Comparison of ENCODE assay signal across 25 cellular contexts in genomic region chr10:98456688-98457482, GRCh38. TPM values are rescaled to one million over a fixed set of nuclear protein-coding genes. Genes with fewer than 3 reads are reported as not detected.
DNase-seq lines count a peak whose midpoint lies in the region; FAIRE-seq and TF ChIP-seq lines count a peak whose summit lies in the region.
"Had no signal": no experiment of that assay in that cellular context is flagged by ENCODE, and none has a peak within 500 bp of the region (broad histone marks: within the 10 kb centered on the region; RNA-seq: fewer than 3 reads in every experiment).

No MANE protein-coding gene starts in this region.

- no peak overlapping the region for H3T11ph ChIP-seq in H9 (ENCODE audit: low read length)

- H3K23ac ChIP-seq in H9 (ENCODE audit: insufficient read length, low read depth, low read length) (no peak overlapping the region), H1 (ENCODE audit: insufficient read length) (no peak overlapping the region)

- H3K4me2 ChIP-seq in H9 (ENCODE audit: insufficient read depth, insufficient read length, low read length), result no peak overlapping the region
- H3K4me2 ChIP-seq in H1 (ENCODE audit: insufficient read depth in 1 of 2, low read depth in 2 of 2, low read length in 2 of 2), result no peak overlapping the region; a peak in 1 of 4 replicates
- H3K4me2 ChIP-seq in neural progenitor cell, result peak overlapping the region; percentile 25
- H3K4me2 ChIP-seq: BLaER1 treated with 17β-estradiol and CSF1 and Interleukin-3, amounts not matched to agents 10 nM and 100 nM had no signal

- H3K79me2 ChIP-seq in H9 (ENCODE audit: insufficient read depth, low read length) (no peaks in the 10 kb centered on the region), H1 (ENCODE audit: control insufficient read depth in 1 of 2, insufficient read depth in 2 of 2, low read length in 2 of 2) (no peaks in the 10 kb centered on the region), neural progenitor cell (ENCODE audit: low read depth) (no peaks in the 10 kb centered on the region)

- H3K79me1 ChIP-seq in H9 (ENCODE audit: insufficient read depth, low read depth, low read length, poor library complexity, severe bottlenecking) (no peaks in the 10 kb centered on the region), H1 (ENCODE audit: low read depth, low read length) (no peaks in the 10 kb centered on the region)

- no peak overlapping the region for H3K4me3 ChIP-seq in H1 (ENCODE audit: extremely low read depth in 1 of 4, insufficient read depth in 2 of 4, low read depth in 3 of 4, low read length in 4 of 4)
- H3K4me3 ChIP-seq in neural progenitor cell, result no peak overlapping the region
- no peak overlapping the region for H3K4me3 ChIP-seq in left ventricle myocardium inferior
- H3K4me3 ChIP-seq: BLaER1 treated with 17β-estradiol and CSF1 and Interleukin-3, amounts not matched to agents 10 nM and 100 nM; SJSA1 had no signal

- H2AFZ ChIP-seq in H9 (ENCODE audit: low read length), result no peak overlapping the region
- H2AFZ ChIP-seq in H1 (ENCODE audit: low read length), result no peak overlapping the region
- H2AFZ ChIP-seq in neural progenitor cell (replicated peaks), result no peak overlapping the region

- H3K27ac ChIP-seq in H9 (ENCODE audit: insufficient read length, low read depth, low read length) (no peak overlapping the region), H1 (ENCODE audit: low read depth, low read length) (no peak overlapping the region), neural progenitor cell (no peak overlapping the region), left ventricle myocardium inferior (replicated peaks) (no peak overlapping the region)
- H3K27ac ChIP-seq: 22Rv1; BLaER1 treated with 17β-estradiol and CSF1 and Interleukin-3, amounts not matched to agents 10 nM and 100 nM; SJSA1 had no signal

- no peak overlapping the region for H2BK20ac ChIP-seq in H9 (ENCODE audit: low read depth, low read length, poor library complexity, severe bottlenecking)
- H2BK20ac ChIP-seq in H1 (ENCODE audit: low read length), result no peak overlapping the region

- H3K27me3 ChIP-seq in H9 (ENCODE audit: insufficient read depth, low read length) (no peaks in the 10 kb centered on the region), H1 (replicated peaks in 1 of 4; ENCODE audit: control insufficient read depth in 3 of 4, extremely low read depth in 1 of 4, insufficient read depth in 3 of 4, low read length in 3 of 4) (no peaks in the 10 kb centered on the region), neural progenitor cell (peaks cover 19% of the 10 kb centered on the region), left ventricle myocardium inferior (ENCODE audit: low read depth) (no peaks in the 10 kb centered on the region)
- H3K27me3 ChIP-seq: BLaER1 treated with 17β-estradiol and CSF1 and Interleukin-3, amounts not matched to agents 10 nM and 100 nM had no signal

- H2BK12ac ChIP-seq in H9 (ENCODE audit: insufficient read length, low read depth, low read length) (no peak overlapping the region), H1 (ENCODE audit: low read depth, low read length) (no peak overlapping the region)

- H2BK120ac ChIP-seq in H9 (ENCODE audit: low read depth, low read length, poor library complexity, severe bottlenecking) (no peak overlapping the region), H1 (replicated peaks; ENCODE audit: low read depth, low read length) (no peak overlapping the region)

- no peak overlapping the region for H3K9ac ChIP-seq in H9 (ENCODE audit: extremely low read depth, insufficient read length, low read length)
- no peak overlapping the region for H3K9ac ChIP-seq in H1 (replicated peaks in 1 of 4; ENCODE audit: extremely low read depth in 1 of 4, low read depth in 3 of 4, low read length in 3 of 4)
- no peak overlapping the region for H3K9ac ChIP-seq in neural progenitor cell
- H3K9ac ChIP-seq: BLaER1 treated with 17β-estradiol and CSF1 and Interleukin-3, amounts not matched to agents 10 nM and 100 nM had no signal

- H3K14ac ChIP-seq in H9 (ENCODE audit: insufficient read depth, low read length) (no peak overlapping the region), H1 (ENCODE audit: insufficient read length) (no peak overlapping the region)

- no peak overlapping the region for H4K91ac ChIP-seq in H9 (ENCODE audit: insufficient read length, low read depth, low read length)
- H4K91ac ChIP-seq in H1 (replicated peaks; ENCODE audit: insufficient read length, low read length), result peak overlapping the region; percentile 10

- no peak for TF ChIP-seq POLR2A in H1 (IDR thresholded peaks at IDR 0.05; ENCODE audit: control extremely low read depth in 1 of 2, low read depth in 2 of 2, low read length in 2 of 2)

- H3K56ac ChIP-seq in H9 (ENCODE audit: insufficient read length, low read depth, low read length), result no peak overlapping the region
- H3K56ac ChIP-seq in H1 (replicated peaks; ENCODE audit: insufficient read length, low read depth, low read length), result no peak overlapping the region

- no peak for TF ChIP-seq EP300 in H1 (IDR thresholded peaks at IDR 0.05; ENCODE audit: borderline replicate concordance in 1 of 2, low read depth in 2 of 2, low read length in 2 of 2)

- TF ChIP-seq CTCF in H9 (conservative IDR thresholded peaks at IDR 0.05), result no peak
- no peak for TF ChIP-seq CTCF in H1 (IDR thresholded peaks at IDR 0.05; ENCODE audit: control extremely low read depth in 1 of 3, insufficient read depth in 1 of 3, low read depth in 1 of 3, low read length in 3 of 3)
- no peak for TF ChIP-seq CTCF in neural progenitor cell (IDR thresholded peaks at IDR 0.05)
- no peak for TF ChIP-seq CTCF in left ventricle myocardium inferior (IDR thresholded peaks at IDR 0.05; ENCODE audit: borderline replicate concordance)

- H4K8ac ChIP-seq in H9 (replicated peaks; ENCODE audit: insufficient read length, low read depth, low read length), result no peak overlapping the region
- H4K8ac ChIP-seq in H1 (ENCODE audit: extremely low read depth, insufficient read depth, low read length), result no peak overlapping the region

- H4K5ac ChIP-seq in H9 (ENCODE audit: insufficient read length, low read depth, low read length) (no peak overlapping the region), H1 (ENCODE audit: insufficient read length, low read depth, low read length) (peak overlapping the region; percentile 57)

- no peak for FAIRE-seq in H1 (lab: Jason Lieb, UNC)
- FAIRE-seq: GM12891, GM18507, GM19239, H54 had no signal

- H3K4me1 ChIP-seq in H9 (ENCODE audit: insufficient read depth, low read length) (no peaks in the 10 kb centered on the region; the same call in 1 of the 2 replicates), H1 (replicated peaks in 1 of 4; ENCODE audit: control insufficient read depth in 3 of 4, insufficient read depth in 4 of 4, low read length in 3 of 4) (peaks cover 5 to 14% (median 11%) of the 10 kb centered on the region in 4 experiments), neural progenitor cell (peaks cover 28% of the 10 kb centered on the region), left ventricle myocardium inferior (peaks cover 17% of the 10 kb centered on the region)

- no peaks in the 10 kb centered on the region for H3K9me3 Mint-ChIP-seq in H9
- H3K9me3 Mint-ChIP-seq in neural progenitor cell, result no peaks in the 10 kb centered on the region
- H3K9me3 Mint-ChIP-seq: CD4-positive, alpha-beta memory T cell; IgD-negative memory B cell; T-helper 1 cell treated with Interleukin-12 subunit alpha and Interleukin-12 subunit beta and Interleukin-4 antibody, amounts not matched to agents 30 μg/mL and 1 μg/mL, for 36 hours had no signal

- H3K27me3 Mint-ChIP-seq in H9 (ENCODE audit: low read depth) (no peaks in the 10 kb centered on the region), neural progenitor cell (ENCODE audit: insufficient read depth, low read depth) (peaks cover 5% of the 10 kb centered on the region)

- POLR2A ChIA-PET in H1 (lab: Charles Lee; ENCODE audit: partially characterized antibody), result interaction anchor here (0.8 to 1.1 kb wide), 2 partner anchors 10 to 13 kb away, joined by 3 to 6 read pairs; partner anchors contain the start of gene HPS1

- H3K4me3 Mint-ChIP-seq in H9, result no peak overlapping the region; a peak in 1 of 5 replicates
- H3K4me3 Mint-ChIP-seq in neural progenitor cell, result peak overlapping the region; percentile 44
- H3K4me3 Mint-ChIP-seq: CD4-positive, alpha-beta memory T cell; IgD-negative memory B cell; T-helper 1 cell treated with Interleukin-12 subunit alpha and Interleukin-12 subunit beta and Interleukin-4 antibody, amounts not matched to agents 30 μg/mL and 1 μg/mL, for 36 hours had no signal

- H3K4ac ChIP-seq in H9 (ENCODE audit: low read depth, low read length) (no peak overlapping the region), H1 (replicated peaks; ENCODE audit: insufficient read length, low read depth, low read length) (no peak overlapping the region)

- H2BK5ac ChIP-seq in H9 (ENCODE audit: insufficient read length, low read length), result no peak overlapping the region
- H2BK5ac ChIP-seq in H1 (ENCODE audit: low read depth, low read length), result no peak overlapping the region

- H3K36me3 Mint-ChIP-seq in H9 (ENCODE audit: insufficient read depth in 1 of 3, low read depth in 3 of 3) (no peaks in the 10 kb centered on the region), neural progenitor cell (no peaks in the 10 kb centered on the region)
- H3K36me3 Mint-ChIP-seq: CD4-positive, alpha-beta memory T cell; IgD-negative memory B cell had no signal

- H3K23me2 ChIP-seq in H9 (ENCODE audit: insufficient read length, low read depth, low read length, poor library complexity, severe bottlenecking), result no peaks in the 10 kb centered on the region
- no peaks in the 10 kb centered on the region for H3K23me2 ChIP-seq in H1 (ENCODE audit: low read depth, low read length)

- H3K27ac Mint-ChIP-seq in H9 (peak overlapping the region; percentile 28 to 68 (median 44); a peak in 4 of 7 replicates), neural progenitor cell (no peak overlapping the region)
- H3K27ac Mint-ChIP-seq: CD4-positive, alpha-beta memory T cell; IgD-negative memory B cell; T-helper 1 cell treated with Interleukin-12 subunit alpha and Interleukin-12 subunit beta and Interleukin-4 antibody, amounts not matched to agents 30 μg/mL and 1 μg/mL, for 36 hours had no signal

- TF ChIP-seq RAD21 in H1 (IDR thresholded peaks at IDR 0.05 in 1 of 2, conservative IDR thresholded peaks at IDR 0.05 in 1 of 2; ENCODE audit: low read depth in 2 of 2, low read length in 2 of 2), result no peak

- CTCF ChIA-PET in H1 (lab: Charles Lee; ENCODE audit: partially characterized antibody), result interaction anchor here (1.1 to 1.7 kb wide), 5 partner anchors 8 to 790 kb away, joined by 3 to 7 read pairs (median 4); no protein-coding TSS in a partner anchor

- intact Hi-C loops in left ventricle myocardium inferior (cut with micrococcal nuclease), result no loop called here

- H3K9me3 ChIP-seq in H9 (ENCODE audit: control insufficient read depth, low read depth, low read length) (no peaks in the 10 kb centered on the region), H1 (ENCODE audit: insufficient read depth in 2 of 2, low read depth in 1 of 2, low read length in 1 of 2) (no peaks in the 10 kb centered on the region), neural progenitor cell (ENCODE audit: low read depth) (no peaks in the 10 kb centered on the region), left ventricle myocardium inferior (replicated peaks) (no peaks in the 10 kb centered on the region)
- H3K9me3 ChIP-seq: BLaER1 treated with 17β-estradiol and CSF1 and Interleukin-3, amounts not matched to agents 10 nM and 100 nM; SJSA1 had no signal

- DNase-seq in NCI-H146 (lab: John Stamatoyannopoulos, UW), result peak; percentile 18
- no peak for DNase-seq in NCI-H146 treated with DMSO at 0.1 percent for 48 hours (lab: John Stamatoyannopoulos, UW; ENCODE audit: unreplicated experiment)
- DNase-seq in H9, result no peak
- DNase-seq in H1 (ENCODE audit: low read depth in 1 of 2, low spot score in 2 of 2), result no peak
- DNase-seq in neural progenitor cell (ENCODE audit: low spot score), result peak; percentile 26
- no peak for DNase-seq in left ventricle myocardium inferior
- no peak for DNase-seq in NCI-H510A (lab: John Stamatoyannopoulos, UW)
- no peak for DNase-seq in NCI-H2081 (lab: John Stamatoyannopoulos, UW)
- DNase-seq: CD4-positive, alpha-beta memory T cell; DND-41; Karpas-422; NCI-H187; NCI-H2107; NCI-H226; NCI-H526 had no signal

- H2AK5ac ChIP-seq in H9 (ENCODE audit: insufficient read length, low read length) (no peak overlapping the region), H1 (ENCODE audit: low read depth, low read length) (no peak overlapping the region)

- no peak overlapping the region for H3K18ac ChIP-seq in H9 (ENCODE audit: insufficient read length, low read depth, low read length)
- H3K18ac ChIP-seq in H1 (ENCODE audit: extremely low read depth, low read length), result no peak overlapping the region; the same call in 1 of the 2 replicates

- H3K4me1 Mint-ChIP-seq in H9 (peaks cover 43% of the 10 kb centered on the region in 2 experiments), neural progenitor cell (peaks cover 32% of the 10 kb centered on the region)
- H3K4me1 Mint-ChIP-seq: CD4-positive, alpha-beta memory T cell had no signal

- H4K20me1 ChIP-seq in H9 (ENCODE audit: control insufficient read depth, insufficient read depth, insufficient read length) (no peaks in the 10 kb centered on the region), H1 (replicated peaks in 1 of 2; ENCODE audit: control insufficient read depth in 1 of 2, insufficient read depth in 2 of 2, low read length in 2 of 2) (no peaks in the 10 kb centered on the region), neural progenitor cell (ENCODE audit: low read depth) (no peaks in the 10 kb centered on the region)
- H4K20me1 ChIP-seq: BLaER1 treated with 17β-estradiol and CSF1 and Interleukin-3, amounts not matched to agents 10 nM and 100 nM had no signal

- H3K36me3 ChIP-seq in H1 (ENCODE audit: control insufficient read depth in 2 of 4, insufficient read depth in 4 of 4, low read length in 3 of 4), result no peaks in the 10 kb centered on the region
- no peaks in the 10 kb centered on the region for H3K36me3 ChIP-seq in neural progenitor cell
- no peaks in the 10 kb centered on the region for H3K36me3 ChIP-seq in left ventricle myocardium inferior
- H3K36me3 ChIP-seq: BLaER1 treated with 17β-estradiol and CSF1 and Interleukin-3, amounts not matched to agents 10 nM and 100 nM; SJSA1 had no signal

- WGBS in H9 (ENCODE audit: extremely low coverage, insufficient read length, low lambda C conversion rate), result no CpG with 5 or more reads among the region's 12 CpGs
- 68% methylated on average over 12 of the region's 12 CpGs; no CpG with 5 or more reads in 1 of the 2 experiments for WGBS in H1 (ENCODE audit: extremely low coverage in 1 of 2, insufficient coverage in 1 of 2, insufficient read length in 1 of 2, insufficient replicate concordance in 2 of 2, low coverage in 1 of 2, low lambda C conversion rate in 2 of 2, missing lambda C conversion rate in 1 of 2), 2 experiments

- H2BK15ac ChIP-seq in H9 (ENCODE audit: low read depth, low read length), result no peak overlapping the region
- no peak overlapping the region for H2BK15ac ChIP-seq in H1 (ENCODE audit: low read length)

- peaks cover 30% of the 10 kb centered on the region for H3F3A ChIP-seq in neural progenitor cell (ENCODE audit: low read depth)

RNA-seq across cellular contexts. Expression of gene HPS1, which starts 10.2 kb away (rescaled TPM):
- total RNA-seq in H9 (2021), result 46.8 and 47.4 TPM in 2 replicates
- total RNA-seq in H1 (2021; fragmentation: NEBNext Ultra II Directional; extraction: Animal tissue kit (Norgen Biotek cat#: 25700)), result 38.7 and 44.0 TPM in 2 replicates
- polyA plus RNA-seq in H1 (2011; rRNA removed), result 61.7 and 67.5 TPM in 2 replicates
- polyA plus RNA-seq in H1 (2011; cell fraction: cytosol; rRNA removed), result 51.9 TPM
- polyA plus RNA-seq in H1 (2011; cell fraction: nucleus; rRNA removed), result 151 TPM
- polyA plus RNA-seq in H1 (2012, experiment 1 of 2), result 44.2 to 60.2 TPM (median 54.2 TPM) in 4 replicates
- 44.6 TPM for polyA plus RNA-seq in H1 (2012, experiment 2 of 2)
- 32.9 TPM for polyA plus RNA-seq in H1 (2013, experiment 1 of 2)
- polyA plus RNA-seq in H1 (2013, experiment 2 of 2), result 32.5 TPM
- polyA minus RNA-seq in H1 (2011; rRNA and poly(A)+ RNA removed), result 39.4 and 49.7 TPM in 2 replicates
- polyA minus RNA-seq in H1 (2011; cell fraction: cytosol; rRNA and poly(A)+ RNA removed), result 24.3 TPM
- polyA minus RNA-seq in H1 (2011; cell fraction: nucleus; rRNA and poly(A)+ RNA removed), result 60.9 TPM
- total RNA-seq in neural progenitor cell (ENCODE audit: low replicate concordance), result 16.0 and 32.0 TPM in 2 replicates
- 31.9 TPM for total RNA-seq in left ventricle myocardium inferior

RNA-seq across cellular contexts. Expression of gene PYROXD2, which starts 41.9 kb away (rescaled TPM):
- total RNA-seq in H9 (2021) (2.1 and 5.3 TPM in 2 replicates), neural progenitor cell (ENCODE audit: low replicate concordance) (5.0 and 10.5 TPM in 2 replicates), left ventricle myocardium inferior (10.4 TPM)
- total RNA-seq in H1 (2021; fragmentation: NEBNext Ultra II Directional; extraction: Animal tissue kit (Norgen Biotek cat#: 25700)), result 3.2 and 4.2 TPM in 2 replicates
- 4.2 and 5.4 TPM in 2 replicates for polyA plus RNA-seq in H1 (2011; rRNA removed)
- polyA plus RNA-seq in H1 (2011; cell fraction: cytosol; rRNA removed), result 5.1 TPM
- 17.2 TPM for polyA plus RNA-seq in H1 (2011; cell fraction: nucleus; rRNA removed)
- polyA plus RNA-seq in H1 (2012, experiment 1 of 2), result 1.9 to 4.6 TPM (median 3.9 TPM) in 4 replicates
- polyA plus RNA-seq in H1 (2012, experiment 2 of 2), result 7.6 TPM
- polyA plus RNA-seq in H1 (2013, experiment 1 of 2), result 2.6 TPM
- 1.7 TPM for polyA plus RNA-seq in H1 (2013, experiment 2 of 2)
- 2.1 TPM in 2 replicates for polyA minus RNA-seq in H1 (2011; rRNA and poly(A)+ RNA removed)
- polyA minus RNA-seq in H1 (2011; cell fraction: cytosol; rRNA and poly(A)+ RNA removed), result 8.9 TPM
- polyA minus RNA-seq in H1 (2011; cell fraction: nucleus; rRNA and poly(A)+ RNA removed), result 4.9 TPM
- total RNA-seq: G401 had no signal

Comparison
In these comparisons a context has a peak if more than half of its experiments do, and no peak if none do; other contexts are left out.
1. DNase-seq: peak in NCI-H146 (single experiment) and neural progenitor cell (single experiment); none in NCI-H146 treated with DMSO at 0.1 percent for 48 hours (single experiment), H9 (single experiment), H1 (0 of 2), left ventricle myocardium inferior (single experiment), NCI-H510A (single experiment) and NCI-H2081 (0 of 2).